In genomic region chr9:110156416-110156815, GRCh38 we compare ENCODE assay signal across 13 cellular contexts. TPM values are rescaled to one million over a fixed set of nuclear protein-coding genes. Genes with fewer than 3 reads are reported as not detected.
DNase-seq lines count a peak whose midpoint lies in the region; ATAC-seq and TF ChIP-seq lines count a peak whose summit lies in the region.
"Had no signal": no experiment of that assay in that cellular context is flagged by ENCODE, and none has a peak within 500 bp of the region (broad histone marks: within the 10 kb centered on the region; RNA-seq: fewer than 3 reads in every experiment).

No MANE protein-coding gene starts in this region.

- H3K36me3 ChIP-seq in Caco-2 (ENCODE audit: control insufficient read depth, insufficient read depth, low read length) (peaks cover 1% of the 10 kb centered on the region), lower lobe of right lung (peaks cover 8% of the 10 kb centered on the region), suprapubic skin (no peaks in the 10 kb centered on the region)
- H3K36me3 ChIP-seq: ovary had no signal

- peak; percentile 26 for ATAC-seq in GM19438 (IDR thresholded peaks at IDR 0.05; ENCODE audit: low read depth, unreplicated experiment)
- no peak for ATAC-seq in lower lobe of right lung

- no peaks in the 10 kb centered on the region for H3K27me3 ChIP-seq in Caco-2 (replicated peaks; ENCODE audit: control insufficient read depth, insufficient read depth, low read length)
- no peaks in the 10 kb centered on the region for H3K27me3 ChIP-seq in lower lobe of right lung (ENCODE audit: low read depth)
- H3K27me3 ChIP-seq in suprapubic skin: no peaks in the 10 kb centered on the region
- H3K27me3 ChIP-seq in dorsolateral prefrontal cortex: no peaks in the 10 kb centered on the region
- H3K27me3 ChIP-seq: brain microvascular endothelial cell, esophagus muscularis mucosa, ovary had no signal

- no peak for TF ChIP-seq POLR2A in suprapubic skin (IDR thresholded peaks at IDR 0.05)

- H3K4me3 ChIP-seq in Caco-2 (ENCODE audit: low read depth, low read length) (no peak overlapping the region), lower lobe of right lung (no peak overlapping the region), suprapubic skin (no peak overlapping the region), dorsolateral prefrontal cortex (no peak overlapping the region)
- H3K4me3 ChIP-seq: esophagus muscularis mucosa, ovary had no signal

- no peak for TF ChIP-seq EP300 in suprapubic skin (IDR thresholded peaks at IDR 0.05)

- H3K27ac Mint-ChIP-seq in Caco-2 (ENCODE audit: unreplicated experiment) (peak overlapping the region; percentile 33), IgD-negative memory B cell (peak overlapping the region; percentile 55 to 80 (median 65))

- H3K27me3 Mint-ChIP-seq in Caco-2 (ENCODE audit: insufficient read depth, unreplicated experiment): no peaks in the 10 kb centered on the region
- H3K27me3 Mint-ChIP-seq in IgD-negative memory B cell: no peaks in the 10 kb centered on the region

- H3K9me3 Mint-ChIP-seq in Caco-2 (ENCODE audit: unreplicated experiment) (no peaks in the 10 kb centered on the region), IgD-negative memory B cell (no peaks in the 10 kb centered on the region)

- CTCF ChIA-PET in Caco-2 (lab: Charles Lee): no interaction called here

- H3K27ac ChIP-seq in lower lobe of right lung: peak overlapping the region; percentile 42
- H3K27ac ChIP-seq in suprapubic skin: no peak overlapping the region
- no peak overlapping the region for H3K27ac ChIP-seq in substantia nigra (ENCODE audit: low read depth, low read length, poor library complexity, severe bottlenecking)
- H3K27ac ChIP-seq in dorsolateral prefrontal cortex: no peak overlapping the region
- H3K27ac ChIP-seq: brain microvascular endothelial cell, ovary had no signal

- H3K36me3 Mint-ChIP-seq in Caco-2 (ENCODE audit: insufficient read depth, unreplicated experiment): peaks cover 100% of the 10 kb centered on the region
- peaks cover 9% of the 10 kb centered on the region for H3K36me3 Mint-ChIP-seq in IgD-negative memory B cell

- 65% methylated on average over 8 of the region's 9 CpGs for WGBS in suprapubic skin

- no peaks in the 10 kb centered on the region for H3K9me3 ChIP-seq in Caco-2
- H3K9me3 ChIP-seq in lower lobe of right lung: no peaks in the 10 kb centered on the region
- H3K9me3 ChIP-seq in suprapubic skin: no peaks in the 10 kb centered on the region
- H3K9me3 ChIP-seq: esophagus muscularis mucosa, ovary had no signal

- TF ChIP-seq CTCF in Caco-2 (IDR thresholded peaks at IDR 0.05; ENCODE audit: insufficient read depth in 1 of 2, low read depth in 1 of 2, low read length in 1 of 2, severe bottlenecking in 1 of 2, unreplicated experiment in 1 of 2): no peak
- no peak for TF ChIP-seq CTCF in lower lobe of right lung (IDR thresholded peaks at IDR 0.05)
- TF ChIP-seq CTCF in suprapubic skin (IDR thresholded peaks at IDR 0.05): no peak
- TF ChIP-seq CTCF in dorsolateral prefrontal cortex (IDR thresholded peaks at IDR 0.05 in 54 of 56, conservative IDR thresholded peaks at IDR 0.05 in 2 of 56; ENCODE audit: low read depth in 1 of 56, partially characterized antibody in 56 of 56): no peak

- peaks cover 43% of the 10 kb centered on the region for H3K4me1 Mint-ChIP-seq in Caco-2 (ENCODE audit: low read depth, unreplicated experiment)
- peaks cover 70 to 84% (median 74%) of the 10 kb centered on the region in 3 donors for H3K4me1 Mint-ChIP-seq in IgD-negative memory B cell

- no TSS peak for BruUV-seq in Caco-2 (replicated peaks; lab: Mats Ljungman, UMichigan)

- intact Hi-C loops in Caco-2 (cut with micrococcal nuclease; ENCODE audit: unreplicated experiment): loop anchor here (10.0 kb wide), 1 partner anchor 582 kb away; no protein-coding TSS in a partner anchor
- intact Hi-C loops in lower lobe of right lung (cut with DNase I): loop anchor here (10.0 kb wide), 1 partner anchor 252 kb away; no protein-coding TSS in a partner anchor
- intact Hi-C loops in dorsolateral prefrontal cortex (cut with DNase I): loop anchor here in 1 of 2 donors (5.0 to 10.0 kb wide), 2 partner anchors 254 to 582 kb away; no protein-coding TSS in a partner anchor

- POLR2A ChIA-PET in Caco-2 (lab: Charles Lee): interaction anchor here (0.7 kb wide), 1 partner anchor 263 kb away, joined by 4 read pairs; no protein-coding TSS in a partner anchor

- DNase-seq in Caco-2 (no peak), lower lobe of right lung (no peak), suprapubic skin (ENCODE audit: low spot score in 2 of 2) (no peak), substantia nigra (lab: John Stamatoyannopoulos, UW) (no peak), NCI-H2171 (lab: John Stamatoyannopoulos, UW) (no peak), dorsolateral prefrontal cortex (no peak)
- DNase-seq: DMS 273 treated with DMSO at 0.1 percent for 48 hours, islet precursor cell, ovary had no signal

- H3K4me1 ChIP-seq in Caco-2 (0 out of 2 replicates have a peak, but pooled peaks cover 5% of the 10 kb centered on the region), lower lobe of right lung (peaks cover 78% of the 10 kb centered on the region), suprapubic skin (peaks cover 28% of the 10 kb centered on the region)

- H3K4me3 Mint-ChIP-seq in Caco-2 (ENCODE audit: unreplicated experiment) (no peak overlapping the region), IgD-negative memory B cell (peak overlapping the region; percentile 16 to 88 (median 59))

RNA-seq across cellular contexts. Expression of gene C9orf152, which starts 51.5 kb away (rescaled TPM):
- total RNA-seq in Caco-2 (2022): 0.36 and 0.42 TPM in 2 replicates
- polyA plus RNA-seq in IgD-negative memory B cell: not detected
- 26.1 TPM for total RNA-seq in lower lobe of right lung
- 10 to 100 TPM in 2 of 4 donors, 1 to 10 TPM in 2; 8.6 to 14.9 (median 10.9) TPM for total RNA-seq in suprapubic skin
- total RNA-seq in dorsolateral prefrontal cortex: under 1 TPM in 17 of 120 experiments, not detected in 103; 0.16 to 0.55 (median 0.22) TPM
- total RNA-seq: esophagus muscularis mucosa had no signal
